Comparison of ENCODE assay signal across 8 cellular contexts in the genomic region with DNA sequence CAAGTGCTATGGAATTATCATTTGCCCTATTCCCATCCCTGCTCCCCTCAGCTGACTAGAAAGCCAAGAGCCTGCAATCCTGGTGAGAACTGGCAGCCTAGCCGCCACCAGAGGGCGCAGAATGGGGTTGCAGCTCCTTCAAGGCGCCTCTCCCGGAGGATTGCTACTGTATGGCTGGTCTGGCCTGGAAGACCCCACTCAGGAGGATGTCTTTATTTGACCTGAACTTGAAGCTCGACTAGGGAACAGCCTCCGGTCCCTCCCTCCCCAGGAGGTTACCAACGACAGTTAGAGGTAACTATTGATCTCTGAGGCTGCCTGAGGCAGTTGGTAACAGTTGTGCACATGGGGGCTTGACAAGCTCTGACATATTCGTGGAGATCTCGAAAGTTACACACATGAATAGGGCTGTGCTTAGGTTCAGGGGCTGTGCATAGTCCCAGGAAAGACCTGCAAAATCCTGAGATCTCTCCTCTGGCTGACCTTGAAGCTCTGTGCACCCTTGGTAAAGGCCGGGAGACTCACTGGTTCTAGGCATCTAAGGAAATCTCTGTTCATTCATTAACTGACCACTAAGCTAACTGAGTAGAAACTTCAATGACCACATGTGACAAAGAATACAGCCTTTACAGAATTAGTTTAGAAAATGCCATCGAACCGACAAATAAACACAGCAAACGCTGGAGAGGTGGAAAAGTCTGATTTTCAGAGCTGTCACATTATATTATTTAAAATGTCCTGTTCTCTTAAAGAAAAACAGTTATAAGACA.
DNase-seq lines count a peak whose midpoint lies in the region; ATAC-seq, FAIRE-seq and TF ChIP-seq lines count a peak whose summit lies in the region.

No MANE protein-coding gene starts in this region.

- dilution Hi-C loops in keratinocyte (cut with MboI; ENCODE audit: extremely low pct_ligation_motif_present, low sequenced_read_pairs): no loop called here

- peak; percentile 46 for DNase-seq in NK-92 treated with Interleukin-12 subunit alpha and Interleukin-12 subunit beta, amount 100 ng/mL, for 24 hours (lab: John Stamatoyannopoulos, UW)
- DNase-seq in NK-92 (lab: John Stamatoyannopoulos, UW; ENCODE audit: unreplicated experiment): no peak
- DNase-seq in NB4 (ENCODE audit: low read depth): peak; percentile 73
- peak; percentile 34 to 74 for DNase-seq in breast epithelium (ENCODE audit: low spot score in 2 of 2)
- DNase-seq in keratinocyte (ENCODE audit: low read depth, low spot score): no peak
- peak; percentile 44 for DNase-seq in stimulated activated CD4-positive, alpha-beta T cell treated with anti-CD3 and anti-CD28 coated beads, Interleukin-1b, Interleukin-23, amount 100 ng/mL, for 48 hours

- no peak overlapping the region for H3K4me2 ChIP-seq in keratinocyte (ENCODE audit: control insufficient read depth, extremely low read depth, insufficient read depth, low read depth, low read length)

- H3K36me3 ChIP-seq in breast epithelium: no peaks in the 10 kb centered on the region
- H3K36me3 ChIP-seq in keratinocyte (ENCODE audit: control insufficient read depth in 2 of 2, extremely low read depth in 1 of 2, insufficient read depth in 2 of 2, low read length in 2 of 2): no peaks in the 10 kb centered on the region

- no peak overlapping the region for H3K4me3 ChIP-seq in NB4 (ENCODE audit: low read depth, low read length)
- no peak overlapping the region for H3K4me3 ChIP-seq in breast epithelium
- no peak overlapping the region for H3K4me3 ChIP-seq in keratinocyte (ENCODE audit: control insufficient read depth in 2 of 3, extremely low read depth in 1 of 3, insufficient read depth in 2 of 3, low read depth in 1 of 3, low read length in 3 of 3)

- TF ChIP-seq CTCF in NB4 (IDR thresholded peaks at IDR 0.05; ENCODE audit: low read depth, low read length) (peak; percentile 99), VCaP (conservative IDR thresholded peaks at IDR 0.05) (peak; percentile 87), breast epithelium (IDR thresholded peaks at IDR 0.05) (peak; percentile 15 to 56 (median 46)), keratinocyte (optimal IDR thresholded peaks at IDR 0.05 in 1 of 3, IDR thresholded peaks at IDR 0.05 in 1 of 3, conservative IDR thresholded peaks at IDR 0.05 in 1 of 3; ENCODE audit: extremely low read depth in 1 of 3, insufficient read depth in 2 of 3, low read length in 3 of 3) (peak; percentile 81 to 85 (median 83))

- no peaks in the 10 kb centered on the region for H3K9me3 ChIP-seq in breast epithelium
- H3K9me3 ChIP-seq in keratinocyte (ENCODE audit: control insufficient read depth, low read depth, low read length): no peaks in the 10 kb centered on the region

- no peaks in the 10 kb centered on the region for H4K20me1 ChIP-seq in keratinocyte (ENCODE audit: control insufficient read depth, extremely low read depth, insufficient read depth, low read length)

- peak; percentile 97 for ATAC-seq in HG02588 (IDR thresholded peaks at IDR 0.05; ENCODE audit: unreplicated experiment)

- H3K79me2 ChIP-seq in keratinocyte (ENCODE audit: control insufficient read depth, insufficient read depth, low read length): no peaks in the 10 kb centered on the region

- TF ChIP-seq POLR2A in NB4 (IDR thresholded peaks at IDR 0.05; ENCODE audit: extremely low read depth, insufficient read length) (no peak), breast epithelium (IDR thresholded peaks at IDR 0.05) (no peak)

- no peak overlapping the region for H3K9ac ChIP-seq in keratinocyte (ENCODE audit: control insufficient read depth, extremely low read depth, insufficient read depth, low read length)

- intact Hi-C loops in breast epithelium (cut with DNase I; ENCODE audit: low total_unique reads): no loop called here

- H3K9me1 ChIP-seq in keratinocyte (ENCODE audit: control insufficient read depth, extremely low read depth, insufficient read depth, low read length): no peaks in the 10 kb centered on the region

- no peak for FAIRE-seq in keratinocyte (lab: Jason Lieb, UNC)

- no peak overlapping the region for H2AFZ ChIP-seq in keratinocyte (ENCODE audit: control insufficient read depth, low read length)

- H3K27ac ChIP-seq in VCaP: no peak overlapping the region
- no peak overlapping the region for H3K27ac ChIP-seq in breast epithelium
- no peak overlapping the region for H3K27ac ChIP-seq in keratinocyte (ENCODE audit: control insufficient read depth, insufficient read depth, low read length)

- H3K4me1 ChIP-seq in breast epithelium (no peaks in the 10 kb centered on the region), keratinocyte (ENCODE audit: control insufficient read depth, extremely low read depth, insufficient read depth, low read length) (no peaks in the 10 kb centered on the region)

- no peaks in the 10 kb centered on the region for H3K27me3 ChIP-seq in breast epithelium
- no peaks in the 10 kb centered on the region for H3K27me3 ChIP-seq in keratinocyte (ENCODE audit: control insufficient read depth, extremely low read depth, insufficient read depth, low read length)

Comparison
In these comparisons a context has a peak if more than half of its experiments do, and no peak if none do; other contexts are left out.
1. DNase-seq: peak in NK-92 treated with Interleukin-12 subunit alpha and Interleukin-12 subunit beta, amount 100 ng/mL, for 24 hours (single experiment), NB4 (single experiment), breast epithelium (2 of 2) and stimulated activated CD4-positive, alpha-beta T cell treated with anti-CD3 and anti-CD28 coated beads, Interleukin-1b, Interleukin-23, amount 100 ng/mL, for 48 hours (single experiment); none in NK-92 (single experiment) and keratinocyte (single experiment).
2. CTCF ChIP-seq: peak in every context shown above with its lines; median percentile 99 in NB4; 87 in VCaP; 83 in keratinocyte; 46 in breast epithelium.